In the genomic region with DNA sequence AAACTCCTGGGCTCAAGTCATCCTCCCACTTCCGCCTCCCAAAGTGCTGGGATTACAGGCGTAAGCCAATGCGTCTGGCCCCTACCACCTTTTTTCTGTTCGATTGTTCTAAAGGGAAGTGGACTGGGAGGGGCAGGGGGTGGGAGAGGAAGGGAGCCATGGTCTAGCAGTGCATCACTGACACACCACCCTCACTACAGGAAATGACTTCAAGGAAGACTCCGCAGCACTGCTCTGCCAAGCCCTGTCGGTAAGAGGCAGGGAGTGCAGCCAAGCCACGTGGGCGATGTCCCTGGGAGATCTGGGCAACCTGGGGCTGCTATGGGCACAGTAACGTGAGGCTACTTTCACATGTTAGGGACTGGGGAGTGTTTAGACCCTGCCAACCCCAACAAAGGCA, we compare ENCODE assay signal across 8 cellular contexts. TPM values are rescaled to one million over a fixed set of nuclear protein-coding genes. Genes with fewer than 3 reads are reported as not detected.
DNase-seq lines count a peak whose midpoint lies in the region; ATAC-seq and TF ChIP-seq lines count a peak whose summit lies in the region.

No MANE protein-coding gene starts in this region.

- H2AFZ ChIP-seq in MM.1S (ENCODE audit: low read length): no peak overlapping the region

- H3K36me3 ChIP-seq in thoracic aorta: no peaks in the 10 kb centered on the region
- H3K36me3 ChIP-seq in MM.1S (replicated peaks; ENCODE audit: insufficient read depth, low read length): no peaks in the 10 kb centered on the region

- H3F3A ChIP-seq in MM.1S (ENCODE audit: insufficient read depth, low read length): no peaks in the 10 kb centered on the region

- no peaks in the 10 kb centered on the region for H4K20me1 ChIP-seq in MM.1S (ENCODE audit: insufficient read depth, low read length)

- H3K27me3 Mint-ChIP-seq in naive B cell: peaks cover 20 to 35% (median 26%) of the 10 kb centered on the region in 3 donors

- H3K79me2 ChIP-seq in MM.1S (ENCODE audit: low read length): no peaks in the 10 kb centered on the region

- no peaks in the 10 kb centered on the region for H3K27me3 ChIP-seq in thoracic aorta (replicated peaks; ENCODE audit: insufficient read depth)
- H3K27me3 ChIP-seq in MM.1S (replicated peaks; ENCODE audit: insufficient read depth, low read length): no peaks in the 10 kb centered on the region

- H3K4me1 Mint-ChIP-seq in naive B cell: peaks cover 15 to 23% (median 21%) of the 10 kb centered on the region in 3 donors

- H3K36me3 Mint-ChIP-seq in naive B cell: no peaks in the 10 kb centered on the region

- peak overlapping the region in 2 of 6 donors; percentile 3 to 50 for H3K27ac Mint-ChIP-seq in naive B cell

- H3K9me3 ChIP-seq in thoracic aorta (no peaks in the 10 kb centered on the region), MM.1S (replicated peaks; ENCODE audit: insufficient read depth, low read length) (no peaks in the 10 kb centered on the region)

- H3K9ac ChIP-seq in MM.1S (ENCODE audit: low read length): no peak overlapping the region

- H3K9me2 ChIP-seq in MM.1S (replicated peaks; ENCODE audit: insufficient read depth, low read length): no peaks in the 10 kb centered on the region

- H3K4me1 ChIP-seq in thoracic aorta (ENCODE audit: control insufficient read depth in 1 of 2, low read depth in 2 of 2): peaks cover 0 to 5% of the 10 kb centered on the region in 2 donors
- H3K4me1 ChIP-seq in MM.1S (ENCODE audit: low read length): no peaks in the 10 kb centered on the region

- ATAC-seq in naive B cell (ENCODE audit: low read depth in 2 of 2) (peak; percentile 87), thoracic aorta (ENCODE audit: insufficient number of reproducible peaks, low FRiP score, low read depth) (peak; percentile 67), GM21619 (IDR thresholded peaks at IDR 0.05; ENCODE audit: unreplicated experiment) (no peak), HG03097 (IDR thresholded peaks at IDR 0.05; ENCODE audit: low FRiP score, unreplicated experiment) (no peak)

- H3K27ac ChIP-seq in thoracic aorta: no peak overlapping the region
- H3K27ac ChIP-seq in MM.1S (ENCODE audit: low read length): no peak overlapping the region

- no peak overlapping the region for H3K4me3 ChIP-seq in Jurkat, Clone E6-1 (ENCODE audit: low read length)
- H3K4me3 ChIP-seq in thoracic aorta (no peak overlapping the region), MM.1S (ENCODE audit: low read length) (no peak overlapping the region)

- peak overlapping the region in 1 of 8 donors; percentile 10 for H3K4me3 Mint-ChIP-seq in naive B cell

- peak; percentile 69 for DNase-seq in Jurkat, Clone E6-1 (ENCODE audit: low read depth, low spot score)
- DNase-seq in activated CD4-positive, CD25-positive, alpha-beta regulatory T cell treated with anti-CD3 and anti-CD28 coated beads, Interleukin-2, amount 50 U/mL, for 72 hours: peak; percentile 44
- DNase-seq in central memory CD4-positive, alpha-beta T cell: peak; percentile 67
- DNase-seq in naive B cell (no peak), thoracic aorta (ENCODE audit: low spot score) (no peak), MM.1S (no peak)

- TF ChIP-seq CTCF in thoracic aorta (IDR thresholded peaks at IDR 0.05): peak; percentile 20
- TF ChIP-seq CTCF in MM.1S (IDR thresholded peaks at IDR 0.05; ENCODE audit: low read length): no peak

- H3K9me3 Mint-ChIP-seq in naive B cell: no peaks in the 10 kb centered on the region

- H3K4me2 ChIP-seq in MM.1S (ENCODE audit: low read depth, low read length): no peak overlapping the region

RNA-seq across cellular contexts. Expression of a gene that starts 18.0 kb away (rescaled TPM):
- polyA plus RNA-seq in Jurkat, Clone E6-1 (2012; ENCODE audit: insufficient read depth, insufficient read length): not detected
- not detected for polyA plus RNA-seq in naive B cell (ENCODE audit: low read depth in 6 of 6)
- total RNA-seq in thoracic aorta: not detected

RNA-seq across cellular contexts. Expression of a gene that starts 31.5 kb away (rescaled TPM):
- 18.4 TPM for polyA plus RNA-seq in Jurkat, Clone E6-1 (2012; ENCODE audit: insufficient read depth, insufficient read length)
- 10 to 100 TPM; 19.6 to 30.1 (median 21.7) TPM for polyA plus RNA-seq in naive B cell (ENCODE audit: low read depth in 6 of 6)
- total RNA-seq in thoracic aorta: 10 to 100 TPM; 19.5 to 24.5 TPM

Comparison
In these comparisons a context has a peak if more than half of its experiments do, and no peak if none do; other contexts are left out.
1. DNase-seq: peak in Jurkat, Clone E6-1 (single experiment), activated CD4-positive, CD25-positive, alpha-beta regulatory T cell treated with anti-CD3 and anti-CD28 coated beads, Interleukin-2, amount 50 U/mL, for 72 hours (single experiment) and central memory CD4-positive, alpha-beta T cell (single experiment); none in naive B cell (single experiment), thoracic aorta (single experiment) and MM.1S (single experiment).
2. ATAC-seq: peak in naive B cell (2 of 2) and thoracic aorta (single experiment); none in GM21619 (single experiment) and HG03097 (single experiment).